1 cellular context compared by ENCODE assay signal in genomic region chr6:7974553-7974931, GRCh38.
TF ChIP-seq lines count a peak whose summit lies in the region.

No MANE protein-coding gene starts in this region.

TF ChIP-seq in HepG2, 621 proteins besides CTCF, POLR2A, EP300 and RAD21 (continued from another document):
- TF ChIP-seq ZBTB26 (CRISPR knock-in tag; IDR thresholded peaks at IDR 0.05; ENCODE audit: borderline replicate concordance): no peak
TF ChIP-seq in HepG2: peak in this region for 3.
